Comparison of ENCODE assay signal across 32 cellular contexts in genomic region chr1:172810480-172810879, GRCh38.
"Had no signal": no experiment of that assay in that cellular context is flagged by ENCODE, and none has a peak within 500 bp of the region (broad histone marks: within the 10 kb centered on the region; RNA-seq: fewer than 3 reads in every experiment).

No MANE protein-coding gene starts in this region.

- H3K27ac ChIP-seq: adrenal gland, body of pancreas, brain microvascular endothelial cell, breast epithelium, VCaP had no signal

- H3K9me3 Mint-ChIP-seq: activated B cell treated with CpG ODN at 0.5 μM for 24 hours had no signal

- H3K4me1 ChIP-seq: adrenal gland, body of pancreas, breast epithelium had no signal

- DNase-seq: activated B cell treated with CpG ODN at 0.5 μM for 24 hours; activated CD4-positive, alpha-beta memory T cell treated with anti-CD3 and anti-CD28 coated beads for 36 hours; activated CD4-positive, alpha-beta T cell treated with anti-CD3 and anti-CD28 coated beads for 4 hours; activated CD4-positive, alpha-beta T cell treated with anti-CD3 and anti-CD28 coated beads, Interleukin-2, amount 10 ng/mL, durations not matched to agents 24 days and 14 days; activated CD4-positive, alpha-beta T cell treated with anti-CD3 and anti-CD28 coated beads, Interleukin-2, amount 50 U/mL, for 1 hour; activated CD4-positive, alpha-beta T cell treated with anti-CD3 and anti-CD28 coated beads, Interleukin-2, amount 50 U/mL, for 4 hours; activated CD4-positive, CD25-positive, alpha-beta regulatory T cell treated with anti-CD3 and anti-CD28 coated beads, Interleukin-2, amount 50 U/mL, for 72 hours; activated CD8-positive, alpha-beta memory T cell treated with anti-CD3 and anti-CD28 coated beads, Interleukin-2, amount 50 U/mL, for 4 hours; activated CD8-positive, alpha-beta T cell treated with anti-CD3 and anti-CD28 coated beads for 36 hours; activated effector memory CD4-positive, alpha-beta T cell treated with anti-CD3 and anti-CD28 coated beads, Interleukin-2, amount 50 U/mL, for 16 hours; activated gamma-delta T cell treated with Interleukin-2 at 50 U/mL for 16 hours; activated naive CD4-positive, alpha-beta T cell; activated naive CD4-positive, alpha-beta T cell treated with anti-CD3 and anti-CD28 coated beads for 36 hours; activated naive CD4-positive, alpha-beta T cell treated with anti-CD3 and anti-CD28 coated beads, Interleukin-2, amount 50 U/mL, for 16 hours; activated naive CD8-positive, alpha-beta T cell treated with anti-CD3 and anti-CD28 coated beads for 36 hours; activated T-cell treated with anti-CD3 and anti-CD28 coated beads for 4 hours; activated T-cell treated with anti-CD3 and anti-CD28 coated beads, Interleukin-2, amount 50 U/mL, for 1 hour; activated T-cell treated with anti-CD3 and anti-CD28 coated beads, Interleukin-2, amount 50 U/mL, for 4 hours; activated T-cell treated with anti-CD3 and anti-CD28 coated beads, Interleukin-2, amount 50 U/mL, for 72 hours; adrenal gland; amniotic stem cell; aorta; body of pancreas; brain microvascular endothelial cell; central memory CD4-positive, alpha-beta T cell; T-helper 9 cell had no signal

- H3K36me3 ChIP-seq: adrenal gland, brain microvascular endothelial cell, breast epithelium had no signal

- H3K27ac Mint-ChIP-seq: activated B cell treated with CpG ODN at 0.5 μM for 24 hours; activated CD4-positive, alpha-beta memory T cell treated with anti-CD3 and anti-CD28 coated beads for 36 hours; activated CD4-positive, alpha-beta T cell treated with anti-CD3 and anti-CD28 coated beads, Interleukin-2, amount 10 ng/mL, durations not matched to agents 24 days and 14 days; activated CD8-positive, alpha-beta T cell treated with anti-CD3 and anti-CD28 coated beads for 36 hours; activated naive CD4-positive, alpha-beta T cell treated with anti-CD3 and anti-CD28 coated beads for 36 hours; activated naive CD4-positive, alpha-beta T cell treated with anti-CD3 and anti-CD28 coated beads, Interleukin-2, amount 50 U/mL, for 72 hours; activated naive CD8-positive, alpha-beta T cell treated with anti-CD3 and anti-CD28 coated beads for 36 hours; activated T-cell treated with anti-CD3 and anti-CD28 coated beads, Interleukin-2, amount 50 U/mL, for 72 hours; activated T-helper 1 cell treated with anti-CD3 and anti-CD28 coated beads, Interleukin-12 subunit alpha, Interleukin-12 subunit beta, Interleukin-2, Interleukin-4 antibody, amounts not matched to agents 30 ng/mL and 10 ng/mL and 1 ng/mL, durations not matched to agents 14 hours and 24 hours and 36 hours; activated T-helper 17 cell treated with anti-CD3 and anti-CD28 coated beads, Interleukin-2, amount 50 U/mL, for 72 hours; T-helper 2 cell treated with Interferon-gamma antibody and Interleukin-4, amounts not matched to agents 5 μg/mL and 100 μg/mL, for 36 hours had no signal

- H3K27me3 ChIP-seq: adrenal gland, body of pancreas, brain microvascular endothelial cell, breast epithelium had no signal

- H3K27me3 Mint-ChIP-seq: activated B cell treated with CpG ODN at 0.5 μM for 24 hours; activated CD4-positive, alpha-beta memory T cell treated with anti-CD3 and anti-CD28 coated beads for 36 hours; activated CD8-positive, alpha-beta T cell treated with anti-CD3 and anti-CD28 coated beads for 36 hours; activated naive CD8-positive, alpha-beta T cell treated with anti-CD3 and anti-CD28 coated beads for 36 hours; activated T-helper 17 cell treated with anti-CD3 and anti-CD28 coated beads, Interleukin-2, amount 50 U/mL, for 72 hours had no signal

- H3K4me3 ChIP-seq: adrenal gland, body of pancreas, breast epithelium had no signal

- H3K4me3 Mint-ChIP-seq: activated B cell treated with CpG ODN at 0.5 μM for 24 hours; activated CD4-positive, alpha-beta memory T cell treated with anti-CD3 and anti-CD28 coated beads for 36 hours; activated CD4-positive, alpha-beta T cell treated with anti-CD3 and anti-CD28 coated beads, Interleukin-2, amount 10 ng/mL, durations not matched to agents 24 days and 14 days; activated CD8-positive, alpha-beta T cell treated with anti-CD3 and anti-CD28 coated beads for 36 hours; activated naive CD4-positive, alpha-beta T cell treated with anti-CD3 and anti-CD28 coated beads for 36 hours; activated naive CD8-positive, alpha-beta T cell treated with anti-CD3 and anti-CD28 coated beads for 36 hours; activated T-cell treated with anti-CD3 and anti-CD28 coated beads, Interleukin-2, amount 50 U/mL, for 4 hours; activated T-cell treated with anti-CD3 and anti-CD28 coated beads, Interleukin-2, amount 50 U/mL, for 72 hours; activated T-helper 1 cell treated with anti-CD3 and anti-CD28 coated beads, Interleukin-12 subunit alpha, Interleukin-12 subunit beta, Interleukin-2, Interleukin-4 antibody, amounts not matched to agents 30 ng/mL and 10 ng/mL and 1 ng/mL, durations not matched to agents 14 hours and 24 hours and 36 hours; activated T-helper 17 cell treated with anti-CD3 and anti-CD28 coated beads, Interleukin-2, amount 50 U/mL, for 72 hours; T-helper 2 cell treated with Interferon-gamma antibody and Interleukin-4, amounts not matched to agents 5 μg/mL and 100 μg/mL, for 36 hours had no signal

- H3K4me1 Mint-ChIP-seq: activated T-helper 17 cell treated with anti-CD3 and anti-CD28 coated beads, Interleukin-2, amount 50 U/mL, for 72 hours had no signal

- H3K9me3 ChIP-seq: adrenal gland, body of pancreas, breast epithelium had no signal
